ENCODE assay signal across 21 cellular contexts in the genomic region with DNA sequence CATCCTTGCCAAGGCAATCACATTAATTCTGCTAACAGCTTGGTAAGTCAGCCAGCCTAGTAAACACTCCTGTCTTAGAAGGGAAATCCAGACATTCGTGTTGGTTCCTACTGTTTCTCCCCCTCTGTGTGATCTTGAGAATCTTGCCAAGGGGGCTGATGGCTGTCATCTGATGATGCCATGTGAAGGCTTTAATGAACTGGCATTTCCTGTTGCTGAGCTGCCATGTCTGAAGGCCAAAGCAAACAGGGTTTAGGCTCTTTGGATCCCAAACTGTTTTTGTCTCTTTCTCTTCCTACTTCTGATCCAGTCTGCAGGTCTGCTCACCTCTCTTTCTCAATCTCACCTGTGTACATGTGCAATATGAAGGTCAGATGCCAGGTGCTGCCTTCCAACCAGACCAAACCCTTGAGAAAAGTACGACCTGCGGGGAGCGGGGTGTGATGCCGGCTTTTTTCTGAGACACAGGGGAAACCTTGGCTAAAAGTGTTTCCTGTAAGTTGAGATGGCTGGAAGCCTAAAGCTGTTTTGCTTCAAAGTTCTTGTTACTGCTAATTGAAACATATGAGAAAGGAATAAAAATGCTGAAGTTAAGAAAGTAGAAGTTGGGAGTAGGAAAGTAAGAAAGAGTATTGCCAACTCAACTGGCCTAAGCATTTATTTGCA.
"Had no signal": no experiment of that assay in that cellular context is flagged by ENCODE, and none has a peak within 500 bp of the region (broad histone marks: within the 10 kb centered on the region; RNA-seq: fewer than 3 reads in every experiment).

No MANE protein-coding gene starts in this region.

- H3K27ac ChIP-seq: brain microvascular endothelial cell, foreskin keratinocyte, neutrophil, transverse colon, uterus had no signal

- H3K27me3 ChIP-seq: brain microvascular endothelial cell, foreskin keratinocyte, neutrophil, transverse colon, uterus had no signal

- H3K27me3 Mint-ChIP-seq: activated CD4-positive, alpha-beta T cell treated with anti-CD3 and anti-CD28 coated beads, Interleukin-2, amount 10 ng/mL, durations not matched to agents 24 days and 14 days; central memory CD8-positive, alpha-beta T cell had no signal

- H3K9me3 Mint-ChIP-seq: activated naive CD4-positive, alpha-beta T cell treated with anti-CD3 and anti-CD28 coated beads for 36 hours had no signal

- H3K27ac Mint-ChIP-seq: activated CD4-positive, alpha-beta T cell treated with anti-CD3 and anti-CD28 coated beads, Interleukin-2, amount 10 ng/mL, durations not matched to agents 24 days and 14 days; activated CD8-positive, alpha-beta T cell treated with anti-CD3 and anti-CD28 coated beads for 36 hours; activated naive CD4-positive, alpha-beta T cell treated with anti-CD3 and anti-CD28 coated beads for 36 hours; natural killer cell had no signal

- H3K4me1 Mint-ChIP-seq: activated CD4-positive, alpha-beta T cell treated with anti-CD3 and anti-CD28 coated beads, Interleukin-2, amount 10 ng/mL, durations not matched to agents 24 days and 14 days; central memory CD8-positive, alpha-beta T cell; natural killer cell had no signal

- H3K36me3 ChIP-seq: brain microvascular endothelial cell, neutrophil, transverse colon, uterus had no signal

- H3K36me3 Mint-ChIP-seq: natural killer cell had no signal

- H3K4me3 Mint-ChIP-seq: activated CD4-positive, alpha-beta T cell treated with anti-CD3 and anti-CD28 coated beads, Interleukin-2, amount 10 ng/mL, durations not matched to agents 24 days and 14 days; activated CD8-positive, alpha-beta T cell treated with anti-CD3 and anti-CD28 coated beads for 36 hours; activated naive CD4-positive, alpha-beta T cell treated with anti-CD3 and anti-CD28 coated beads for 36 hours; central memory CD8-positive, alpha-beta T cell; natural killer cell had no signal

- ATAC-seq: activated CD8-positive, alpha-beta T cell treated with anti-CD3 and anti-CD28 coated beads for 36 hours; foreskin keratinocyte; left colon; natural killer cell had no signal

- DNase-seq: activated CD4-positive, alpha-beta T cell treated with anti-CD3 and anti-CD28 coated beads, Interleukin-2, amount 10 ng/mL, durations not matched to agents 24 days and 14 days; activated CD4-positive, CD25-positive, alpha-beta regulatory T cell; activated CD8-positive, alpha-beta T cell treated with anti-CD3 and anti-CD28 coated beads for 36 hours; activated naive CD4-positive, alpha-beta T cell treated with anti-CD3 and anti-CD28 coated beads for 36 hours; activated T-cell treated with anti-CD3 and anti-CD28 coated beads, Interleukin-2, amount 50 U/mL, for 1 hour; anterior cingulate cortex; cortex of kidney; effector CD4-positive, alpha-beta T cell; foreskin keratinocyte; glutamatergic neuron; hippocampal formation; left colon; natural killer cell; stimulated activated naive CD4-positive, alpha-beta T cell; T1000; transverse colon; uterus had no signal

- H3K4me1 ChIP-seq: transverse colon, uterus had no signal

- H3K9me3 ChIP-seq: neutrophil, transverse colon, uterus had no signal

- H3K4me3 ChIP-seq: lung, transverse colon, uterus had no signal
